Comparison of ENCODE assay signal across 13 cellular contexts in the genomic region with DNA sequence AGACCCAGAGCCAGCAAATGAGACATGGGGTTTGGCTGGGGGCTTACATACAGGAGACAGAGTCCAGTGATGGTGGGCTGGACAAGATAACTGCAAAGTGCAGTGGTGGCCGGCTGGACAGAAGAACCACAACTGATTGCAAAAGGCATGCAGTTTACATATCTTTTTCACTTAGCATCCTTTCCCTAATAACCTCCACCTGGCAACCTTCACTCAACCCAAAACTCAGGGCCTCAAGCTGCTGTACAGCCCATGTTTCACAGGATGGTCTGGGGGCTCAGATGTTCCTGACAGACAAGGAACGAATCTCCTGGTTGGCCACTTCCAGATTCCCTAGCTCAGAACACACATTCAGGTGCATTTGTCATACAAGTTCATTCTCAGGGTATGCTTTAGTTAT. TPM values are rescaled to one million over a fixed set of nuclear protein-coding genes. Genes with fewer than 3 reads are reported as not detected.
DNase-seq lines count a peak whose midpoint lies in the region; ATAC-seq and TF ChIP-seq lines count a peak whose summit lies in the region.
"Had no signal": no experiment of that assay in that cellular context is flagged by ENCODE, and none has a peak within 500 bp of the region (broad histone marks: within the 10 kb centered on the region; RNA-seq: fewer than 3 reads in every experiment).

No MANE protein-coding gene starts in this region.

- CTCF ChIA-PET in CD4-positive, alpha-beta memory T cell (lab: Charles Lee; ENCODE audit: partially characterized antibody), result interaction anchor here (0.8 to 1.5 kb wide), 6 partner anchors 9 to 59 kb away, joined by 3 to 7 read pairs (median 4); no protein-coding TSS in a partner anchor

- TF ChIP-seq CTCF in Peyer's patch (IDR thresholded peaks at IDR 0.05), result no peak

- no peaks in the 10 kb centered on the region for H3K36me3 Mint-ChIP-seq in CD4-positive, alpha-beta memory T cell
- no peaks in the 10 kb centered on the region for H3K36me3 Mint-ChIP-seq in dendritic cell treated with granulocyte-macrophage colony-stimulating factor and Interleukin-4, amounts not matched to agents 40 ng/mL and 50 ng/mL, for 4 days (ENCODE audit: low read depth)
- H3K36me3 Mint-ChIP-seq: mesothelial cell of epicardium had no signal

- POLR2A ChIA-PET in CD4-positive, alpha-beta memory T cell (lab: Charles Lee; ENCODE audit: partially characterized antibody), result interaction anchor here (1.2 to 5.2 kb wide), 9 partner anchors 9 to 113 kb away, joined by 3 to 89 read pairs (median 12); partner anchors contain the start of genes BBIP1 and SHOC2

- no peak overlapping the region for H3K9ac ChIP-seq in skeletal muscle tissue (ENCODE audit: low read depth in 1 of 3, low read length in 3 of 3)

- no peak for TF ChIP-seq POLR2A in Peyer's patch (IDR thresholded peaks at IDR 0.05)

- peaks cover 72 to 100% (median 90%) of the 10 kb centered on the region in 4 donors for H3K4me1 Mint-ChIP-seq in CD4-positive, alpha-beta memory T cell
- H3K4me1 Mint-ChIP-seq in dendritic cell treated with granulocyte-macrophage colony-stimulating factor and Interleukin-4, amounts not matched to agents 40 ng/mL and 50 ng/mL, for 4 days (ENCODE audit: low read depth), result peaks cover 79% of the 10 kb centered on the region

- H3K27ac ChIP-seq in CD4-positive, alpha-beta memory T cell (ENCODE audit: low read depth, low read length), result peak overlapping the region; percentile 98
- H3K27ac ChIP-seq in Peyer's patch, result peak overlapping the region; percentile 85 to 98 (median 92)
- H3K27ac ChIP-seq in skeletal muscle tissue (ENCODE audit: low read depth, low read length), result peak overlapping the region; percentile 56

- H3K4me1 ChIP-seq in CD4-positive, alpha-beta memory T cell (ENCODE audit: insufficient read depth, low read length), result peaks cover 99% of the 10 kb centered on the region
- H3K4me1 ChIP-seq in Peyer's patch (peaks cover 19 to 88% (median 68%) of the 10 kb centered on the region in 4 donors), skeletal muscle tissue (ENCODE audit: control insufficient read depth in 3 of 3, insufficient read depth in 3 of 3, low read length in 3 of 3) (peaks cover 21 to 33% (median 32%) of the 10 kb centered on the region in 3 donors)

- H3K9me3 Mint-ChIP-seq in CD4-positive, alpha-beta memory T cell, result no peaks in the 10 kb centered on the region
- H3K9me3 Mint-ChIP-seq in dendritic cell treated with granulocyte-macrophage colony-stimulating factor and Interleukin-4, amounts not matched to agents 40 ng/mL and 50 ng/mL, for 4 days, result no peaks in the 10 kb centered on the region
- H3K9me3 Mint-ChIP-seq: endodermal cell, mesothelial cell of epicardium had no signal

- no peak for ATAC-seq in GM21423 (IDR thresholded peaks at IDR 0.05; ENCODE audit: unreplicated experiment)
- ATAC-seq: right cardiac atrium had no signal

- H3K4me3 ChIP-seq in CD4-positive, alpha-beta memory T cell (ENCODE audit: low read length in 2 of 2), result peak overlapping the region; percentile 4 to 13
- H3K4me3 ChIP-seq in Peyer's patch (no peak overlapping the region), skeletal muscle tissue (ENCODE audit: low read length in 3 of 3) (no peak overlapping the region)
- H3K4me3 ChIP-seq: SK-N-MC had no signal

- peak overlapping the region; percentile 91 to 100 (median 99) for H3K27ac Mint-ChIP-seq in CD4-positive, alpha-beta memory T cell
- peak overlapping the region; percentile 99 for H3K27ac Mint-ChIP-seq in dendritic cell treated with granulocyte-macrophage colony-stimulating factor and Interleukin-4, amounts not matched to agents 40 ng/mL and 50 ng/mL, for 4 days
- H3K27ac Mint-ChIP-seq: endodermal cell had no signal

- no peak for DNase-seq in CD4-positive, alpha-beta memory T cell
- DNase-seq in Peyer's patch (no peak), SIG-M5 treated with dmso at 0.1 percent for 504 hours (lab: John Stamatoyannopoulos, UW; ENCODE audit: unreplicated experiment) (no peak), dermis blood vessel endothelial cell (no peak), NCI-H69 (lab: John Stamatoyannopoulos, UW) (no peak)
- DNase-seq: endodermal cell, NCI-H1436, right cardiac atrium had no signal

- no peaks in the 10 kb centered on the region for H3K9me3 ChIP-seq in CD4-positive, alpha-beta memory T cell (ENCODE audit: control insufficient read depth in 1 of 2, low read length in 2 of 2)
- H3K9me3 ChIP-seq in Peyer's patch, result no peaks in the 10 kb centered on the region
- H3K9me3 ChIP-seq in skeletal muscle tissue (ENCODE audit: control insufficient read depth in 3 of 3, low read length in 3 of 3), result no peaks in the 10 kb centered on the region

- no peaks in the 10 kb centered on the region for H3K27me3 Mint-ChIP-seq in CD4-positive, alpha-beta memory T cell
- no peaks in the 10 kb centered on the region for H3K27me3 Mint-ChIP-seq in dendritic cell treated with granulocyte-macrophage colony-stimulating factor and Interleukin-4, amounts not matched to agents 40 ng/mL and 50 ng/mL, for 4 days

- intact Hi-C loops in CD4-positive, alpha-beta memory T cell (cut with micrococcal nuclease), result loop anchor here (1.0 to 5.0 kb wide), 4 partner anchors 8 to 362 kb away; no protein-coding TSS in a partner anchor
- intact Hi-C loops in dendritic cell treated with granulocyte-macrophage colony-stimulating factor and Interleukin-4, amounts not matched to agents 40 ng/mL and 50 ng/mL, for 4 days (cut with micrococcal nuclease), result loop anchor here (1.0 to 2.0 kb wide), 2 partner anchors 8 to 55 kb away; partner anchors contain the start of genes BBIP1 and SHOC2

- H3K27me3 ChIP-seq in CD4-positive, alpha-beta memory T cell (ENCODE audit: insufficient read depth, low read length), result no peaks in the 10 kb centered on the region
- H3K27me3 ChIP-seq in Peyer's patch (no peaks in the 10 kb centered on the region), skeletal muscle tissue (ENCODE audit: control insufficient read depth in 3 of 3, insufficient read depth in 3 of 3, low read length in 3 of 3) (no peaks in the 10 kb centered on the region)

- no peaks in the 10 kb centered on the region for H3K36me3 ChIP-seq in CD4-positive, alpha-beta memory T cell (ENCODE audit: insufficient read depth, low read length)
- no peaks in the 10 kb centered on the region for H3K36me3 ChIP-seq in Peyer's patch
- H3K36me3 ChIP-seq in skeletal muscle tissue (ENCODE audit: control insufficient read depth in 3 of 3, insufficient read depth in 3 of 3, low read length in 3 of 3), result no peaks in the 10 kb centered on the region

- peak overlapping the region in 7 of 8 donors; percentile 48 to 93 (median 86) for H3K4me3 Mint-ChIP-seq in CD4-positive, alpha-beta memory T cell
- no peak overlapping the region for H3K4me3 Mint-ChIP-seq in dendritic cell treated with granulocyte-macrophage colony-stimulating factor and Interleukin-4, amounts not matched to agents 40 ng/mL and 50 ng/mL, for 4 days
- H3K4me3 Mint-ChIP-seq: endodermal cell, mesothelial cell of epicardium had no signal

RNA-seq across cellular contexts. Expression of gene PDCD4, which starts 7.8 kb away (rescaled TPM):
- total RNA-seq in CD4-positive, alpha-beta memory T cell, result 100 to 1,000 TPM; 358 to 376 TPM
- 100 to 1,000 TPM; 329 to 494 TPM for polyA plus RNA-seq in CD4-positive, alpha-beta memory T cell
- total RNA-seq in Peyer's patch, result 100 to 1,000 TPM; 301 to 538 (median 330) TPM
- total RNA-seq in skeletal muscle tissue, result 90.3 TPM
- 171 and 200 TPM in 2 replicates for total RNA-seq in dermis blood vessel endothelial cell

RNA-seq across cellular contexts. Expression of gene BBIP1, which starts 55.0 kb away (rescaled TPM):
- 10 to 100 TPM; 42.9 to 46.8 TPM for total RNA-seq in CD4-positive, alpha-beta memory T cell
- polyA plus RNA-seq in CD4-positive, alpha-beta memory T cell, result 10 to 100 TPM; 24.4 to 28.5 TPM
- total RNA-seq in Peyer's patch (10 to 100 TPM in 3 of 4 donors, 1 to 10 TPM in 1; 9.8 to 32.2 (median 14.5) TPM), skeletal muscle tissue (6.3 TPM), dermis blood vessel endothelial cell (16.7 and 29.7 TPM in 2 replicates)

RNA-seq across cellular contexts. Expression of gene SHOC2, which starts 55.4 kb away (rescaled TPM):
- 10 to 100 TPM; 67.9 to 69.4 TPM for total RNA-seq in CD4-positive, alpha-beta memory T cell
- 10 to 100 TPM; 49.8 to 61.3 TPM for polyA plus RNA-seq in CD4-positive, alpha-beta memory T cell
- total RNA-seq in Peyer's patch (100 to 1,000 TPM in 1 of 4 donors, 10 to 100 TPM in 3; 38.6 to 124 (median 68.2) TPM), skeletal muscle tissue (47.5 TPM), dermis blood vessel endothelial cell (62.3 and 70.6 TPM in 2 replicates)

Comparison
In these comparisons a context has a peak if more than half of its experiments do, and no peak if none do; other contexts are left out.
1. H3K4me3 ChIP-seq: peak in CD4-positive, alpha-beta memory T cell (2 of 2); none in Peyer's patch (0 of 4) and skeletal muscle tissue (0 of 3).
2. Peak in every context shown above with its lines, with median percentiles within 50 percentile points of each other: H3K27ac ChIP-seq.